ENCODE assay signal across 2 cellular contexts in genomic region chr2:209322905-209323517, GRCh38.
A peak's percentile ranks its signal among the peaks of the same experiment; 100 is the strongest.
TF ChIP-seq lines count a peak whose summit lies in the region.

No MANE protein-coding gene starts in this region.

TF ChIP-seq in GM23338, 12 proteins besides CTCF, POLR2A, EP300 and RAD21 (continued from another document):
- TF ChIP-seq, protein P1, sequence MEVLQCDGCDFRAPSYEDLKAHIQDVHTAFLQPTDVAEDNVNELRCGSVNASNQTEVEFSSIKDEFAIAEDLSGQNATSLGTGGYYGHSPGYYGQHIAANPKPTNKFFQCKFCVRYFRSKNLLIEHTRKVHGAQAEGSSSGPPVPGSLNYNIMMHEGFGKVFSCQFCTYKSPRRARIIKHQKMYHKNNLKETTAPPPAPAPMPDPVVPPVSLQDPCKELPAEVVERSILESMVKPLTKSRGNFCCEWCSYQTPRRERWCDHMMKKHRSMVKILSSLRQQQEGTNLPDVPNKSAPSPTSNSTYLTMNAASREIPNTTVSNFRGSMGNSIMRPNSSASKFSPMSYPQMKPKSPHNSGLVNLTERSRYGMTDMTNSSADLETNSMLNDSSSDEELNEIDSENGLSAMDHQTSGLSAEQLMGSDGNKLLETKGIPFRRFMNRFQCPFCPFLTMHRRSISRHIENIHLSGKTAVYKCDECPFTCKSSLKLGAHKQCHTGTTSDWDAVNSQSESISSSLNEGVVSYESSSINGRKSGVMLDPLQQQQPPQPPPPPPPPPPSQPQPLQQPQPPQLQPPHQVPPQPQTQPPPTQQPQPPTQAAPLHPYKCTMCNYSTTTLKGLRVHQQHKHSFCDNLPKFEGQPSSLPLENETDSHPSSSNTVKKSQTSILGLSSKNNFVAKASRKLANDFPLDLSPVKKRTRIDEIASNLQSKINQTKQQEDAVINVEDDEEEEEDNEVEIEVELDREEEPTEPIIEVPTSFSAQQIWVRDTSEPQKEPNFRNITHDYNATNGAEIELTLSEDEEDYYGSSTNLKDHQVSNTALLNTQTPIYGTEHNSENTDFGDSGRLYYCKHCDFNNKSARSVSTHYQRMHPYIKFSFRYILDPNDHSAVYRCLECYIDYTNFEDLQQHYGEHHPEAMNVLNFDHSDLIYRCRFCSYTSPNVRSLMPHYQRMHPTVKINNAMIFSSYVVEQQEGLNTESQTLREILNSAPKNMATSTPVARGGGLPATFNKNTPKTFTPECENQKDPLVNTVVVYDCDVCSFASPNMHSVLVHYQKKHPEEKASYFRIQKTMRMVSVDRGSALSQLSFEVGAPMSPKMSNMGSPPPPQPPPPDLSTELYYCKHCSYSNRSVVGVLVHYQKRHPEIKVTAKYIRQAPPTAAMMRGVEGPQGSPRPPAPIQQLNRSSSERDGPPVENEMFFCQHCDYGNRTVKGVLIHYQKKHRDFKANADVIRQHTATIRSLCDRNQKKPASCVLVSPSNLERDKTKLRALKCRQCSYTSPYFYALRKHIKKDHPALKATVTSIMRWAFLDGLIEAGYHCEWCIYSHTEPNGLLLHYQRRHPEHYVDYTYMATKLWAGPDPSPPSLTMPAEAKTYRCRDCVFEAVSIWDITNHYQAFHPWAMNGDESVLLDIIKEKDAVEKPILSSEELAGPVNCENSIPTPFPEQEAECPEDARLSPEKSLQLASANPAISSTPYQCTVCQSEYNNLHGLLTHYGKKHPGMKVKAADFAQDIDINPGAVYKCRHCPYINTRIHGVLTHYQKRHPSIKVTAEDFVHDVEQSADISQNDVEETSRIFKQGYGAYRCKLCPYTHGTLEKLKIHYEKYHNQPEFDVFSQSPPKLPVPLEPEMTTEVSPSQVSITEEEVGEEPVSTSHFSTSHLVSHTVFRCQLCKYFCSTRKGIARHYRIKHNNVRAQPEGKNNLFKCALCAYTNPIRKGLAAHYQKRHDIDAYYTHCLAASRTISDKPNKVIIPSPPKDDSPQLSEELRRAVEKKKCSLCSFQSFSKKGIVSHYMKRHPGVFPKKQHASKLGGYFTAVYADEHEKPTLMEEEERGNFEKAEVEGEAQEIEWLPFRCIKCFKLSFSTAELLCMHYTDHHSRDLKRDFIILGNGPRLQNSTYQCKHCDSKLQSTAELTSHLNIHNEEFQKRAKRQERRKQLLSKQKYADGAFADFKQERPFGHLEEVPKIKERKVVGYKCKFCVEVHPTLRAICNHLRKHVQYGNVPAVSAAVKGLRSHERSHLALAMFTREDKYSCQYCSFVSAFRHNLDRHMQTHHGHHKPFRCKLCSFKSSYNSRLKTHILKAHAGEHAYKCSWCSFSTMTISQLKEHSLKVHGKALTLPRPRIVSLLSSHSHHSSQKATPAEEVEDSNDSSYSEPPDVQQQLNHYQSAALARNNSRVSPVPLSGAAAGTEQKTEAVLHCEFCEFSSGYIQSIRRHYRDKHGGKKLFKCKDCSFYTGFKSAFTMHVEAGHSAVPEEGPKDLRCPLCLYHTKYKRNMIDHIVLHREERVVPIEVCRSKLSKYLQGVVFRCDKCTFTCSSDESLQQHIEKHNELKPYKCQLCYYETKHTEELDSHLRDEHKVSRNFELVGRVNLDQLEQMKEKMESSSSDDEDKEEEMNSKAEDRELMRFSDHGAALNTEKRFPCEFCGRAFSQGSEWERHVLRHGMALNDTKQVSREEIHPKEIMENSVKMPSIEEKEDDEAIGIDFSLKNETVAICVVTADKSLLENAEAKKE (CRISPR knock-in tag; IDR thresholded peaks at IDR 0.05), result no peak
TF ChIP-seq in GM23338: peak in this region for 0.

TF ChIP-seq in WTC11, 78 proteins besides CTCF, POLR2A, EP300 and RAD21 (continued from another document):
- TF ChIP-seq NFATC4 (CRISPR knock-in tag; IDR thresholded peaks at IDR 0.05), result 0 out of 2 replicates have a peak, but pooled peaks have one; percentile 35
- TF ChIP-seq ERG (CRISPR knock-in tag; IDR thresholded peaks at IDR 0.05), result 0 out of 2 replicates have a peak, but pooled peaks have one; percentile 9
TF ChIP-seq in WTC11: peak in this region for 6.
